In the genomic region with DNA sequence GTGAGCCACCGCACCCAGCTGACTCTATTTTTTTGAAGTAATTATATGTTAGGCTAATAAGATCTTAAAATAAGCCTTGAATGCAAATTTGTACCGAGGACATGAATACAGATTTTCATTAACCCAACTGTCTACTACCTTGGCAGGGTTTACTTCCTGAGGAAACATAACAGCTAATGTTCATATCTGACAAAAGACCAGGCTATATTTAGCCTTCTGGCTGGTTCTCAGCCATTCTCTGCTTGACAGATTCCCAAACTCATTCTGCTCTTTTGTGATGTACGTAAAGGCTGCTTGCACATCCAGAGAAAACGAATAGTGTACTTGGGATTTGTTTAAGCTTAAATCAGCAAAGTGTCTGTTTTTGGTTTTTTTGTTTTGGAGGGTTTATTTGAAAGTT, we compare ENCODE assay signal across 17 cellular contexts. TPM values are rescaled to one million over a fixed set of nuclear protein-coding genes. Genes with fewer than 3 reads are reported as not detected.
DNase-seq lines count a peak whose midpoint lies in the region; ATAC-seq and TF ChIP-seq lines count a peak whose summit lies in the region.
"Had no signal": no experiment of that assay in that cellular context is flagged by ENCODE, and none has a peak within 500 bp of the region (broad histone marks: within the 10 kb centered on the region; RNA-seq: fewer than 3 reads in every experiment).

No MANE protein-coding gene starts in this region.

- peaks cover 5 to 20% (median 10%) of the 10 kb centered on the region in 4 donors for H3K4me1 Mint-ChIP-seq in CD4-positive, CD25-positive, alpha-beta regulatory T cell

- TF ChIP-seq CTCF in VCaP (conservative IDR thresholded peaks at IDR 0.05): no peak
- TF ChIP-seq CTCF in foreskin keratinocyte (conservative IDR thresholded peaks at IDR 0.05): no peak
- no peak for TF ChIP-seq CTCF in GM10266 (IDR thresholded peaks at IDR 0.05; ENCODE audit: control insufficient read depth, insufficient read depth, low read depth, missing control alignments)

- peaks cover 6% of the 10 kb centered on the region for H3K36me3 ChIP-seq in CD4-positive, CD25-positive, alpha-beta regulatory T cell (ENCODE audit: control insufficient read depth, insufficient read depth, low read length)
- H3K36me3 ChIP-seq in SJCRH30: no peaks in the 10 kb centered on the region
- H3K36me3 ChIP-seq: neural progenitor cell had no signal

- no peak overlapping the region for H3K27ac ChIP-seq in CD4-positive, CD25-positive, alpha-beta regulatory T cell (ENCODE audit: insufficient read depth, low read length, poor library complexity, severe bottlenecking)
- H3K27ac ChIP-seq in VCaP (peak overlapping the region; percentile 96), foreskin keratinocyte (peak overlapping the region; percentile 30), SJCRH30 (no peak overlapping the region)
- H3K27ac ChIP-seq: neural progenitor cell had no signal

- no peaks in the 10 kb centered on the region for H3K27me3 ChIP-seq in CD4-positive, CD25-positive, alpha-beta regulatory T cell (ENCODE audit: control insufficient read depth, insufficient read depth, low read length)
- H3K27me3 ChIP-seq in foreskin keratinocyte (no peaks in the 10 kb centered on the region), SJCRH30 (no peaks in the 10 kb centered on the region)
- H3K27me3 ChIP-seq: neural progenitor cell had no signal

- H3K27me3 Mint-ChIP-seq in CD4-positive, CD25-positive, alpha-beta regulatory T cell: no peaks in the 10 kb centered on the region

- no peak for DNase-seq in CD4-positive, CD25-positive, alpha-beta regulatory T cell
- DNase-seq in foreskin keratinocyte: no peak
- peak; percentile 26 for DNase-seq in pons (ENCODE audit: low spot score)
- no peak for DNase-seq in SJCRH30
- DNase-seq in GM10266 (ENCODE audit: extremely low spot score): no peak
- DNase-seq: activated naive CD4-positive, alpha-beta T cell treated with Interleukin-2 at 50 U/mL for 16 hours; DMS79; HCEC 1CT; KG1; NCI-H1417; NCI-H2227 treated with DMSO at 0.1 percent for 48 hours; stimulated activated naive CD4-positive, alpha-beta T cell treated with Interleukin-2 at 50 U/mL for 16 hours had no signal

- H3K4me3 Mint-ChIP-seq in CD4-positive, CD25-positive, alpha-beta regulatory T cell: no peak overlapping the region
- H3K4me3 Mint-ChIP-seq: neural progenitor cell, WTC11 had no signal

- H3K9me3 ChIP-seq in CD4-positive, CD25-positive, alpha-beta regulatory T cell (ENCODE audit: control insufficient read depth in 2 of 2, low read length in 2 of 2): peaks cover 0 to 6% of the 10 kb centered on the region in 2 experiments
- no peaks in the 10 kb centered on the region for H3K9me3 ChIP-seq in SJCRH30 (replicated peaks)

- ATAC-seq in CD4-positive, CD25-positive, alpha-beta regulatory T cell (ENCODE audit: low read depth in 2 of 2): no peak
- ATAC-seq in foreskin keratinocyte (no peak), GM18517 (IDR thresholded peaks at IDR 0.05; ENCODE audit: unreplicated experiment) (no peak), GM19452 (IDR thresholded peaks at IDR 0.05; ENCODE audit: unreplicated experiment) (no peak)
- ATAC-seq: WTC11 had no signal

- peak overlapping the region; percentile 2 to 24 (median 6) for H3K27ac Mint-ChIP-seq in CD4-positive, CD25-positive, alpha-beta regulatory T cell
- H3K27ac Mint-ChIP-seq: neural progenitor cell, WTC11 had no signal

- peaks cover 0 to 13% (median 4%) of the 10 kb centered on the region in 7 donors for H3K9me3 Mint-ChIP-seq in CD4-positive, CD25-positive, alpha-beta regulatory T cell

- no peaks in the 10 kb centered on the region for H3K4me1 ChIP-seq in CD4-positive, CD25-positive, alpha-beta regulatory T cell (ENCODE audit: control insufficient read depth, insufficient read depth, low read length, poor library complexity, severe bottlenecking)
- H3K4me1 ChIP-seq in foreskin keratinocyte (peaks cover 12% of the 10 kb centered on the region), SJCRH30 (no peaks in the 10 kb centered on the region)

- no peak overlapping the region for H3K4me3 ChIP-seq in CD4-positive, CD25-positive, alpha-beta regulatory T cell (ENCODE audit: low read depth, low read length)
- H3K4me3 ChIP-seq in SJCRH30: no peak overlapping the region
- H3K4me3 ChIP-seq: neural progenitor cell had no signal

- peaks cover 22% of the 10 kb centered on the region for H3K36me3 Mint-ChIP-seq in CD4-positive, CD25-positive, alpha-beta regulatory T cell

RNA-seq across cellular contexts. Expression of gene CRTAM, which starts 21.6 kb away (rescaled TPM):
- total RNA-seq in CD4-positive, CD25-positive, alpha-beta regulatory T cell: 1.4 TPM
- polyA plus RNA-seq in CD4-positive, CD25-positive, alpha-beta regulatory T cell: 1 to 10 TPM in 2 of 4 donors, under 1 TPM in 2; 0.29 to 1.9 (median 0.98) TPM
- total RNA-seq in foreskin keratinocyte: not detected in 2 replicates
- not detected in 2 replicates for polyA plus RNA-seq in foreskin keratinocyte
- total RNA-seq in SJCRH30 (2014; rRNA removed; shearing (Covaris generic)): not detected in 2 replicates
- total RNA-seq: WTC11 had no signal

Comparison
In these comparisons a context has a peak if more than half of its experiments do, and no peak if none do; other contexts are left out.
1. H3K27ac ChIP-seq: peak in VCaP (single experiment) and foreskin keratinocyte (single experiment); none in CD4-positive, CD25-positive, alpha-beta regulatory T cell (single experiment) and SJCRH30 (single experiment).